ENCODE assay signal across 9 cellular contexts in genomic region chr6:218153-219018, GRCh38.
A peak's percentile ranks its signal among the peaks of the same experiment; 100 is the strongest.
DNase-seq lines count a peak whose midpoint lies in the region; ATAC-seq lines count a peak whose summit lies in the region.
"Had no signal": no experiment of that assay in that cellular context is flagged by ENCODE, and none has a peak within 500 bp of the region (broad histone marks: within the 10 kb centered on the region; RNA-seq: fewer than 3 reads in every experiment).

No MANE protein-coding gene starts in this region.

- DNase-seq in mesendoderm (peak; percentile 19), dermis blood vessel endothelial cell (no peak), Right ventricle myocardium superior (no peak), NCI-H774 (lab: John Stamatoyannopoulos, UW) (no peak), iPS-NIHi7 (ENCODE audit: extremely low spot score) (no peak)

- H2AK5ac ChIP-seq in mesendoderm (ENCODE audit: low read length), result no peak overlapping the region

- H3K9ac ChIP-seq in mesendoderm (ENCODE audit: low read length), result no peak overlapping the region

- no peaks in the 10 kb centered on the region for H3K27me3 ChIP-seq in mesendoderm (ENCODE audit: insufficient read depth, low read length, poor library complexity)

- intact Hi-C loops in Right ventricle myocardium superior (cut with DNase I), result no loop called here

- no peak overlapping the region for H3K4ac ChIP-seq in mesendoderm (ENCODE audit: low read depth, low read length)

- no peak overlapping the region for H4K8ac ChIP-seq in mesendoderm (ENCODE audit: low read depth, low read length)

- no peaks in the 10 kb centered on the region for H3K79me2 ChIP-seq in mesendoderm (ENCODE audit: control insufficient read depth, insufficient read depth, low read length)

- no peak overlapping the region for H2BK5ac ChIP-seq in mesendoderm (ENCODE audit: low read length)

- no CpG with 5 or more reads among the region's 22 CpGs for WGBS in mesendoderm (ENCODE audit: extremely low coverage, insufficient coverage, low lambda C conversion rate)

- no peak overlapping the region for H2BK15ac ChIP-seq in mesendoderm (replicated peaks; ENCODE audit: low read depth)

- H2BK120ac ChIP-seq in mesendoderm (ENCODE audit: low read depth, low read length), result no peak overlapping the region

- no peaks in the 10 kb centered on the region for H3K79me1 ChIP-seq in mesendoderm (ENCODE audit: low read length)

- no peak overlapping the region for H3K27ac ChIP-seq in mesendoderm (ENCODE audit: low read depth, low read length)
- H3K27ac ChIP-seq: suprapubic skin had no signal

- H3K4me1 ChIP-seq in mesendoderm (ENCODE audit: control insufficient read depth, low read depth, low read length), result no peaks in the 10 kb centered on the region

- H3K4me3 ChIP-seq in mesendoderm (ENCODE audit: low read length), result no peak overlapping the region
- H3K4me3 ChIP-seq: suprapubic skin had no signal

- no peak overlapping the region for H3K56ac ChIP-seq in mesendoderm (ENCODE audit: low read length)

- no peaks in the 10 kb centered on the region for H3K36me3 ChIP-seq in mesendoderm (ENCODE audit: control insufficient read depth, insufficient read depth, low read length)
- H3K36me3 ChIP-seq: suprapubic skin had no signal

- H3K23ac ChIP-seq in mesendoderm (ENCODE audit: low read length), result no peak overlapping the region

- no peak overlapping the region for H4K5ac ChIP-seq in mesendoderm (ENCODE audit: low read length)

- ATAC-seq in GM18511 (IDR thresholded peaks at IDR 0.05; ENCODE audit: unreplicated experiment), result peak; percentile 53
- ATAC-seq in GM21528 (IDR thresholded peaks at IDR 0.05; ENCODE audit: low FRiP score, unreplicated experiment), result peak; percentile 48
- peak; percentile 37 for ATAC-seq in HG03378 (IDR thresholded peaks at IDR 0.05; ENCODE audit: unreplicated experiment)
- no peak for ATAC-seq in Right ventricle myocardium superior (ENCODE audit: poor library complexity)

- H3K18ac ChIP-seq in mesendoderm (ENCODE audit: low read length), result no peak overlapping the region

- H3K4me2 ChIP-seq in mesendoderm (ENCODE audit: low read length), result no peak overlapping the region
